Comparison of ENCODE assay signal across 17 cellular contexts in genomic region chr19:34356875-34357274, GRCh38.
"Had no signal": no experiment of that assay in that cellular context is flagged by ENCODE, and none has a peak within 500 bp of the region (broad histone marks: within the 10 kb centered on the region; RNA-seq: fewer than 3 reads in every experiment).

No MANE protein-coding gene starts in this region.

- H3K27me3 ChIP-seq: brain microvascular endothelial cell, colonic mucosa, gastroesophageal sphincter, neutrophil, pancreas, thyroid gland, upper lobe of right lung had no signal

- H3K27ac ChIP-seq: brain microvascular endothelial cell, colonic mucosa, gastroesophageal sphincter, neutrophil, pancreas, thyroid gland, upper lobe of right lung had no signal

- H3K4me3 ChIP-seq: colonic mucosa, gastroesophageal sphincter, pancreas, thyroid gland, upper lobe of right lung had no signal

- FAIRE-seq: pancreas had no signal

- ATAC-seq: gastroesophageal sphincter, pancreas, right cardiac atrium, T-cell, upper lobe of right lung had no signal

- DNase-seq: activated effector memory CD4-positive, alpha-beta T cell treated with Interleukin-2 at 50 U/mL for 16 hours; activated T-cell treated with anti-CD3 and anti-CD28 coated beads, Interleukin-2, amount 50 U/mL, for 48 hours; brain microvascular endothelial cell; colonic mucosa; endodermal cell; head of caudate nucleus; hypothalamus; right cardiac atrium; stimulated activated CD4-positive, alpha-beta T cell treated with anti-CD3 and anti-CD28 coated beads, Interleukin-4, amount 100 ng/mL, for 4 hours; substantia nigra; T-cell; T-helper 9 cell; thyroid gland; upper lobe of right lung had no signal

- H3K9me3 ChIP-seq: colonic mucosa, gastroesophageal sphincter, neutrophil, pancreas, thyroid gland, upper lobe of right lung had no signal

- H3K4me1 ChIP-seq: colonic mucosa had no signal

- H3K36me3 ChIP-seq: colonic mucosa had no signal
